In the genomic region with DNA sequence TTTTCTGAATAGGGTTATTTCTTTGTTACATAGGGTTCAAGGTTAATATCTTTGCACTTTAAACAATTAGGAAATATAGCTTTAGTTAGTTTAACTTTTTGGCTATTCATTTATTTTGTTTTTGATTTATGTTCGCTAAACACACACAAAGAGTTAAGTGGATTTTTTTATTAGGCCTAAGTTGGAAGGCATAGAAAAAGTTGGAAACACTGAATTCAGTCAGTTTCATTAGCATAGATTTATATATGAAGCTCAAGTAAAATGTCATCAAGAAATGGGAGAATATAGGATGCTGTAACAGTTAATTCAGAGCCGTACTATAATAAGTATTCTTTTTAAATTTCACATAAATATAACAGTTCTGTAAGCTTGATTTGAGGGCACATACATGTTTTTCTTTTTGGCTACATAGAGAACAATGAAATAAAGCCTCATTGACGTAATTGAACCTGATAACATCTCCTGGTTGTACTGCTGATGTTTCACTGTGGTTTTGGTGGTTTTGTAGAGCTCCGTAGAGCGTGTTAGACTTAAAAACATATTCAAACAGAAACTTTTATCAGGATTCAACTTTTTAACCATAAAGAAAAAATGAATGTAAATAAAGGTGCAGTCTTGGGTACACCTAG, we compare ENCODE assay signal across 8 cellular contexts.
A peak's percentile ranks its signal among the peaks of the same experiment; 100 is the strongest.
DNase-seq lines count a peak whose midpoint lies in the region; ATAC-seq and TF ChIP-seq lines count a peak whose summit lies in the region.

No MANE protein-coding gene starts in this region.

- H3K36me3 Mint-ChIP-seq in effector memory CD8-positive, alpha-beta T cell (ENCODE audit: insufficient read depth) = peaks cover 4% of the 10 kb centered on the region

- peak overlapping the region; percentile 19; the same call in 1 of the 2 replicates for H3K4me3 ChIP-seq in OCI-LY3 (ENCODE audit: low read length)

- peak overlapping the region; percentile 42 for H3K4me2 ChIP-seq in OCI-LY3 (ENCODE audit: low read length)

- ATAC-seq in activated CD4-positive, CD25-positive, alpha-beta regulatory T cell treated with anti-CD3 and anti-CD28 coated beads, Interleukin-2, amount 50 U/mL, for 24 hours = peak; percentile 90 to 92
- ATAC-seq in HG02852 (IDR thresholded peaks at IDR 0.05; ENCODE audit: unreplicated experiment) = peak; percentile 92
- ATAC-seq in effector memory CD8-positive, alpha-beta T cell (replicated peaks) = peak; percentile 96

- H3K27ac Mint-ChIP-seq in effector memory CD8-positive, alpha-beta T cell = peak overlapping the region in 1 of 2 donors; percentile 55

- no peak overlapping the region for H3K27ac ChIP-seq in OCI-LY3 (ENCODE audit: low read length)

- peaks cover 15 to 29% of the 10 kb centered on the region in 2 donors for H3K4me1 Mint-ChIP-seq in effector memory CD8-positive, alpha-beta T cell (ENCODE audit: low read depth in 2 of 2)

- peak overlapping the region; percentile 37 to 64 for H3K4me3 Mint-ChIP-seq in effector memory CD8-positive, alpha-beta T cell

- TF ChIP-seq CTCF in OCI-LY3 (IDR thresholded peaks at IDR 0.05; ENCODE audit: low read depth, low read length) = no peak

- H4K20me1 ChIP-seq in OCI-LY3 (ENCODE audit: insufficient read depth, low read length) = 0 out of 2 replicates have a peak, but pooled peaks cover 6% of the 10 kb centered on the region

- H3K79me2 ChIP-seq in OCI-LY3 (ENCODE audit: low read length) = no peaks in the 10 kb centered on the region

- peaks cover 56% of the 10 kb centered on the region for H3K27me3 ChIP-seq in OCI-LY3 (ENCODE audit: low read depth, low read length)

- H2AFZ ChIP-seq in OCI-LY3 (ENCODE audit: low read depth, low read length) = no peak overlapping the region

- no peak for DNase-seq in activated CD4-positive, CD25-positive, alpha-beta regulatory T cell (lab: John Stamatoyannopoulos, UW)
- peak; percentile 33 to 45 (median 37) for DNase-seq in effector memory CD8-positive, alpha-beta T cell
- DNase-seq in posterior cingulate gyrus (no peak), NCI-H69 (lab: John Stamatoyannopoulos, UW) (no peak), NCI-H2029 (lab: John Stamatoyannopoulos, UW) (no peak)

- H3K36me3 ChIP-seq in OCI-LY3 (replicated peaks; ENCODE audit: low read depth, low read length) = no peaks in the 10 kb centered on the region

- peaks cover 32% of the 10 kb centered on the region for H3K4me1 ChIP-seq in OCI-LY3 (ENCODE audit: low read length)

- H3K9ac ChIP-seq in OCI-LY3 (ENCODE audit: low read length) = no peak overlapping the region

- H3K9me3 ChIP-seq in OCI-LY3 (ENCODE audit: insufficient read depth, low read length) = no peaks in the 10 kb centered on the region

- H3K9me3 Mint-ChIP-seq in effector memory CD8-positive, alpha-beta T cell = no peaks in the 10 kb centered on the region

- intact Hi-C loops in posterior cingulate gyrus (cut with DNase I) = no loop called here

- H3K27me3 Mint-ChIP-seq in effector memory CD8-positive, alpha-beta T cell = no peaks in the 10 kb centered on the region

Comparison
In these comparisons a context has a peak if more than half of its experiments do, and no peak if none do; other contexts are left out.
1. DNase-seq: peak in effector memory CD8-positive, alpha-beta T cell (3 of 3); none in activated CD4-positive, CD25-positive, alpha-beta regulatory T cell (0 of 4), posterior cingulate gyrus (0 of 10), NCI-H69 (single experiment) and NCI-H2029 (single experiment).
2. Peak in every context shown above with its lines, with median percentiles within 50 percentile points of each other: ATAC-seq.